Comparison of ENCODE assay signal across 9 cellular contexts in the genomic region with DNA sequence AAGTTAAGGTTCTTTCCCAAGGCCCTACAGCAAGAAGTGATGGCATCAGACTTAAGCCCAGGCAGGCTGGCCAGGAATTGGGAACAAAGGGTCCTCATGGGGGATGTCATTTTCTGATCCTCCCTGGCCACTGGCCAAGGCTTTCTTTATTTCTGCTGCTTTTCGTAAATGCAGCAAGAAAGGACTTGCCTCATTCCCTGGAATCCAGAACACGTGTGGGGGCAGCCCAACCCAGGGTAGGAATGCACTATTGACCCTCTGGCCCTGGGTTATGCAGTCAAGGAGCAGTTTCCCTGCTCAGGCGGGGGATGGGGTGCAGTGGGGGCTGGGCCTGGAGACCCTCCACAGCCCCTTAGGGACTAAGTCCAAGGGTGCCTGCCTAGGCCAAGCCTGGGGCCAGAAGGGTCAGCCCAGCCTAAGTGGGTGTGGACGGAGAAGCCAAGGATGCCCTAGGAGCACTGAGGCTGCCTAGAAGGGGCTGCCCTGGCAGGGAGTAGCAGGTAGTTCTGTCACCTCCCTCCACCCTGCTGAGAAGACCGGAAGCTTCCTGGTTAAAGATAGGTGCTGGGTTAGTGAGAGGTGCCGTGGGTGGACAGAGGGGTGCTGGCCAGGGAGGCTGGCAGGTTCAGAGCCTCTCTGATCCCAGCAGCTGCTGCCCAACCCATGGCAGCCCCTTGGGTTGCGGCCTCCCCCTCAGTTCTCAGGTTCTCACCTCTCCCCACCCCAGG.
DNase-seq lines count a peak whose midpoint lies in the region; ATAC-seq and TF ChIP-seq lines count a peak whose summit lies in the region.
"Had no signal": no experiment of that assay in that cellular context is flagged by ENCODE, and none has a peak within 500 bp of the region (broad histone marks: within the 10 kb centered on the region; RNA-seq: fewer than 3 reads in every experiment).

No MANE protein-coding gene starts in this region.

- H3K4me1 ChIP-seq in NT2/D1 (ENCODE audit: insufficient read depth, insufficient read length) (peaks cover 8% of the 10 kb centered on the region), esophagus squamous epithelium (peaks cover 5 to 65% (median 36%) of the 10 kb centered on the region in 3 donors)

- H3K9ac ChIP-seq in NT2/D1 (ENCODE audit: insufficient read length, low read depth) = peak overlapping the region; percentile 42

- no peak overlapping the region for H3K27ac Mint-ChIP-seq in activated T-cell treated with anti-CD3 and anti-CD28 coated beads, Interleukin-2, amount 50 U/mL, for 24 hours

- POLR2A ChIA-PET in AG04449 (lab: Yijun Ruan, JAX) = interaction anchor here (1.0 to 1.3 kb wide), 2 partner anchors 10 to 15 kb away, joined by 3 to 7 read pairs; no protein-coding TSS in a partner anchor

- H3K27me3 ChIP-seq in NT2/D1 (ENCODE audit: insufficient read depth, insufficient read length) = no peaks in the 10 kb centered on the region
- H3K27me3 ChIP-seq in esophagus squamous epithelium = no peaks in the 10 kb centered on the region

- no peaks in the 10 kb centered on the region for H3K36me3 Mint-ChIP-seq in activated T-cell treated with anti-CD3 and anti-CD28 coated beads, Interleukin-2, amount 50 U/mL, for 24 hours (ENCODE audit: low read depth)

- WGBS in esophagus squamous epithelium, 2 donors = 44 to 64% methylated on average over 3 to 5 of the region's 7 CpGs

- H3K4me3 ChIP-seq in AG04449 (ENCODE audit: low read depth, low read length) (peak overlapping the region; percentile 72), NT2/D1 (ENCODE audit: insufficient read length, low read depth) (no peak overlapping the region), esophagus squamous epithelium (peak overlapping the region in 1 of 4 donors; percentile 51)

- no peak overlapping the region for H3K4me3 Mint-ChIP-seq in activated T-cell treated with anti-CD3 and anti-CD28 coated beads, Interleukin-2, amount 50 U/mL, for 24 hours

- no peak for TF ChIP-seq POLR2A in esophagus squamous epithelium (IDR thresholded peaks at IDR 0.05)

- DNase-seq in AG04449 (ENCODE audit: low read depth, low spot score) (no peak), NT2/D1 (ENCODE audit: low read depth, low spot score) (no peak), esophagus squamous epithelium (lab: John Stamatoyannopoulos, UW) (no peak), omental fat pad (ENCODE audit: low spot score) (no peak), DMS79 (lab: John Stamatoyannopoulos, UW) (no peak)
- no peak for DNase-seq in activated T-cell treated with anti-CD3 and anti-CD28 coated beads, Interleukin-2, amount 50 U/mL, for 24 hours
- DNase-seq: PC-3 had no signal

- H3K4me1 Mint-ChIP-seq in activated T-cell treated with anti-CD3 and anti-CD28 coated beads, Interleukin-2, amount 50 U/mL, for 24 hours (ENCODE audit: low read depth) = peaks cover 20% of the 10 kb centered on the region

- peak overlapping the region; percentile 73 to 88 (median 84) for H3K27ac ChIP-seq in esophagus squamous epithelium

- CTCF ChIA-PET in AG04449 (lab: Yijun Ruan, JAX) = interaction anchor here (0.8 to 3.5 kb wide), 5 partner anchors 10 to 77 kb away, joined by 3 to 36 read pairs (median 7); no protein-coding TSS in a partner anchor

- H3K9me3 Mint-ChIP-seq in activated T-cell treated with anti-CD3 and anti-CD28 coated beads, Interleukin-2, amount 50 U/mL, for 24 hours = no peaks in the 10 kb centered on the region

- intact Hi-C loops in esophagus squamous epithelium (cut with DNase I) = no loop called here

- H3K27me3 Mint-ChIP-seq in activated T-cell treated with anti-CD3 and anti-CD28 coated beads, Interleukin-2, amount 50 U/mL, for 24 hours = no peaks in the 10 kb centered on the region

- ATAC-seq in omental fat pad (ENCODE audit: low FRiP score) = peak; percentile 4
- no peak for ATAC-seq in HG02870 (IDR thresholded peaks at IDR 0.05; ENCODE audit: unreplicated experiment)
- ATAC-seq in GM21526 (IDR thresholded peaks at IDR 0.05; ENCODE audit: low FRiP score, unreplicated experiment) = no peak
- ATAC-seq: PC-3 had no signal

- no peaks in the 10 kb centered on the region for H3K36me3 ChIP-seq in NT2/D1 (ENCODE audit: insufficient read depth, insufficient read length, low read length)
- H3K36me3 ChIP-seq in esophagus squamous epithelium = peaks cover 0 to 71% (median 0%) of the 10 kb centered on the region in 3 donors

- TF ChIP-seq CTCF in AG04449 (IDR thresholded peaks at IDR 0.05; ENCODE audit: insufficient read depth, low read length, missing control alignments) (no peak), esophagus squamous epithelium (IDR thresholded peaks at IDR 0.05) (no peak), omental fat pad (IDR thresholded peaks at IDR 0.05) (no peak)

- H3K9me3 ChIP-seq in NT2/D1 (ENCODE audit: insufficient read depth, low read length) = no peaks in the 10 kb centered on the region
- H3K9me3 ChIP-seq in esophagus squamous epithelium = no peaks in the 10 kb centered on the region
